14 cellular contexts compared by ENCODE assay signal in the genomic region with DNA sequence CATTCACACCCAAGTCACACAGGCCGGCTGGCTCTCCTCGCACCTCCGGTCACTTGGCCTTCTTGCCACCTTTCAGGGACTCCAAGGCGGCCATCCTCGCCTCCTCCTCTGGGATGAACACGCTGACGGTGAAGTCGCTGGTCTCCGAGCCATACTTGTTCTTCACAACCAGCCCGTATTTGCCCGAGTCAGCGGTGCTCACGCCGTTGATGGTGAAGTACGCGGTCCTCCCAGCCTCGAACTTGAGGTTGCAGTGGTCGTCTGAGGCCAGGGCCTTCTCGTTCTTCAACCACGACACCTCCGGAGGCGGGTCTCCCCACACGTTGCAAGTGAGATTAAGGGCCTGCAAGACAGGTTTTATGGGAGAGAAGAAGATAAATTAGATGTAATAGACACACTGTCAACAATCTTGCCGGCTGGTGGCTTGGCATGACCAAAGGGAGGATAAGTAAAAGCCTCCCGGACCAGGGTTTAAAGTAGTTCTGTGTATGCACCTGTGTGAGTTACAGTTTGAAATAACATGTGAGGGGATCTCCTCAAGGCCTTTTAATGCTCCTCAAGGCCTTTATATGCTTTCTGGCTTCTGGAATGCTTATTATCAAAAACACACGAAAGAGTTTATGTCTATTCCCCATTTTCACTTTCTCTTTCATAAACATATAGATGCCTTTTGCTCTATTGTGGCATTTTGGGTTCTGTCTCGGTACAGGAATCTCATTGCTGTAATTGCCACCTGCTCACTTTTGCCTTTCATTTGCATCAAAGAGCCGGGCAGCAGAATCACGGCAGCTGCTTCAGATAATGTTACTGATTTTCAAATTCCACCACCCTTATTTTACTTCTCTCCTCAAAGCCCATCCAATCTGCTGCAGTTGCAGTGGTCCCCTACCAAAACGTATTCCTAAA. TPM values are rescaled to one million over a fixed set of nuclear protein-coding genes. Genes with fewer than 3 reads are reported as not detected.
DNase-seq lines count a peak whose midpoint lies in the region; ATAC-seq lines count a peak whose summit lies in the region.
"Had no signal": no experiment of that assay in that cellular context is flagged by ENCODE, and none has a peak within 500 bp of the region (broad histone marks: within the 10 kb centered on the region; RNA-seq: fewer than 3 reads in every experiment).

No MANE protein-coding gene starts in this region.

- peaks cover 17% of the 10 kb centered on the region for H3K4me1 ChIP-seq in effector memory CD4-positive, alpha-beta T cell (ENCODE audit: control insufficient read depth, insufficient read depth, low read length, poor library complexity, severe bottlenecking)
- peaks cover 0 to 4% of the 10 kb centered on the region in 2 donors for H3K4me1 ChIP-seq in neuronal stem cell (ENCODE audit: control insufficient read depth in 2 of 2, insufficient read depth in 1 of 2, low read depth in 1 of 2, low read length in 2 of 2)

- peak overlapping the region; percentile 7 for H3K18ac ChIP-seq in neuronal stem cell (ENCODE audit: low read length)

- no CpG with 5 or more reads among the region's 30 CpGs for WGBS in neuronal stem cell (ENCODE audit: extremely low coverage in 2 of 2, insufficient read length in 2 of 2, insufficient replicate concordance in 1 of 2), 2 donors

- no peak overlapping the region for H3K14ac ChIP-seq in neuronal stem cell (ENCODE audit: low read length)

- peak overlapping the region; percentile 6 for H3K27ac ChIP-seq in effector memory CD4-positive, alpha-beta T cell (ENCODE audit: insufficient read depth, low read length, poor library complexity, severe bottlenecking)
- H3K27ac ChIP-seq in neuronal stem cell (replicated peaks; ENCODE audit: low read length): no peak overlapping the region
- H3K27ac ChIP-seq: tibial artery had no signal

- no peak overlapping the region for H3K23ac ChIP-seq in neuronal stem cell (ENCODE audit: low read depth, low read length, poor library complexity)

- no peak for ATAC-seq in GM21619 (IDR thresholded peaks at IDR 0.05; ENCODE audit: unreplicated experiment)
- ATAC-seq: esophagus mucosa had no signal

- H3K4me3 ChIP-seq in effector memory CD4-positive, alpha-beta T cell (ENCODE audit: insufficient read depth, low read depth, low read length, poor library complexity, severe bottlenecking): peak overlapping the region; percentile 13
- no peak overlapping the region for H3K4me3 ChIP-seq in neuronal stem cell (ENCODE audit: low read length in 2 of 2)
- H3K4me3 ChIP-seq: lung, tibial artery had no signal

- peak; percentile 36 for DNase-seq in activated CD4-positive, alpha-beta T cell treated with anti-CD3 and anti-CD28 coated beads, Interleukin-2, amount 10 ng/mL, durations not matched to agents 7 days and 5 days
- DNase-seq in activated CD4-positive, alpha-beta T cell treated with anti-CD3 and anti-CD28 coated beads for 48 hours: no peak
- DNase-seq in RPMI8226: peak; percentile 26
- no peak for DNase-seq in effector memory CD4-positive, alpha-beta T cell
- no peak for DNase-seq in neuronal stem cell (ENCODE audit: low spot score)
- DNase-seq in NCI-H2081 treated with DMSO at 0.1 percent for 48 hours (lab: John Stamatoyannopoulos, UW): no peak
- DNase-seq in NK-92 treated with Interleukin-12 subunit alpha and Interleukin-12 subunit beta, amount 100 ng/mL, for 24 hours (lab: John Stamatoyannopoulos, UW): no peak
- DNase-seq: cerebellar nuclear complex, NCI-H187, SK-N-SH, tibial artery had no signal

- H3K36me3 Mint-ChIP-seq in activated CD4-positive, alpha-beta T cell treated with anti-CD3 and anti-CD28 coated beads, Interleukin-2, amount 10 ng/mL, durations not matched to agents 7 days and 5 days (ENCODE audit: low read depth): no peaks in the 10 kb centered on the region

- H4K8ac ChIP-seq in neuronal stem cell (ENCODE audit: low read depth, low read length): no peak overlapping the region

- H3K4me1 Mint-ChIP-seq in activated CD4-positive, alpha-beta T cell treated with anti-CD3 and anti-CD28 coated beads, Interleukin-2, amount 10 ng/mL, durations not matched to agents 7 days and 5 days: peaks cover 56% of the 10 kb centered on the region

- H3K27me3 ChIP-seq in effector memory CD4-positive, alpha-beta T cell (replicated peaks; ENCODE audit: control insufficient read depth, insufficient read depth, low read length, poor library complexity, severe bottlenecking): no peaks in the 10 kb centered on the region
- no peaks in the 10 kb centered on the region for H3K27me3 ChIP-seq in neuronal stem cell (ENCODE audit: control insufficient read depth in 3 of 3, insufficient read depth in 3 of 3, low read depth in 1 of 3, low read length in 3 of 3)
- H3K27me3 ChIP-seq: tibial artery had no signal

- H3K36me3 ChIP-seq in effector memory CD4-positive, alpha-beta T cell (ENCODE audit: control insufficient read depth, insufficient read depth, low read length): no peaks in the 10 kb centered on the region
- H3K36me3 ChIP-seq in neuronal stem cell (replicated peaks in 1 of 2; ENCODE audit: control insufficient read depth in 2 of 2, insufficient read depth in 2 of 2, low read length in 2 of 2): no peaks in the 10 kb centered on the region

- CTCF ChIA-PET in activated CD4-positive, alpha-beta T cell treated with anti-CD3 and anti-CD28 coated beads, Interleukin-2, amount 10 ng/mL, durations not matched to agents 7 days and 5 days (lab: Charles Lee): interaction anchor here (1.0 to 1.3 kb wide), 2 partner anchors 12 to 22 kb away, joined by 3 to 4 read pairs; no protein-coding TSS in a partner anchor

- H3K4me3 Mint-ChIP-seq in activated CD4-positive, alpha-beta T cell treated with anti-CD3 and anti-CD28 coated beads, Interleukin-2, amount 10 ng/mL, durations not matched to agents 7 days and 5 days: peak overlapping the region; percentile 60

- H4K91ac ChIP-seq in neuronal stem cell (ENCODE audit: low read depth, low read length, poor library complexity): no peak overlapping the region

- H2BK15ac ChIP-seq in neuronal stem cell (ENCODE audit: low read length): no peak overlapping the region

- H2BK12ac ChIP-seq in neuronal stem cell (ENCODE audit: low read length): no peak overlapping the region

- H3K4ac ChIP-seq in neuronal stem cell (ENCODE audit: low read length): no peak overlapping the region

- no peak overlapping the region for H2BK120ac ChIP-seq in neuronal stem cell (ENCODE audit: low read depth, low read length)

- peak overlapping the region; percentile 93 for H3K27ac Mint-ChIP-seq in activated CD4-positive, alpha-beta T cell treated with anti-CD3 and anti-CD28 coated beads, Interleukin-2, amount 10 ng/mL, durations not matched to agents 7 days and 5 days

- no peaks in the 10 kb centered on the region for H3K27me3 Mint-ChIP-seq in activated CD4-positive, alpha-beta T cell treated with anti-CD3 and anti-CD28 coated beads, Interleukin-2, amount 10 ng/mL, durations not matched to agents 7 days and 5 days

- H3K9ac ChIP-seq in neuronal stem cell (ENCODE audit: low read depth, low read length, poor library complexity): no peak overlapping the region
- H3K9ac ChIP-seq: SK-N-SH had no signal

- no peaks in the 10 kb centered on the region for H3K9me3 ChIP-seq in effector memory CD4-positive, alpha-beta T cell (ENCODE audit: control insufficient read depth, low read length)
- H3K9me3 ChIP-seq in neuronal stem cell (replicated peaks in 1 of 2; ENCODE audit: control insufficient read depth in 2 of 2, insufficient read depth in 1 of 2, low read depth in 1 of 2, low read length in 2 of 2): no peaks in the 10 kb centered on the region
- H3K9me3 ChIP-seq: SK-N-SH, tibial artery had no signal

- H3K9me3 Mint-ChIP-seq in activated CD4-positive, alpha-beta T cell treated with anti-CD3 and anti-CD28 coated beads, Interleukin-2, amount 10 ng/mL, durations not matched to agents 7 days and 5 days: no peaks in the 10 kb centered on the region

- no peak overlapping the region for H3K4me2 ChIP-seq in neuronal stem cell (ENCODE audit: insufficient read depth, low read length, poor library complexity, severe bottlenecking)
- H3K4me2 ChIP-seq: SK-N-SH had no signal

- no peak overlapping the region for H2AFZ ChIP-seq in neuronal stem cell (ENCODE audit: low read length)

- H2BK5ac ChIP-seq in neuronal stem cell (ENCODE audit: low read length): no peak overlapping the region

- H3K79me1 ChIP-seq in neuronal stem cell (ENCODE audit: low read depth, low read length): no peaks in the 10 kb centered on the region

- POLR2A ChIA-PET in activated CD4-positive, alpha-beta T cell treated with anti-CD3 and anti-CD28 coated beads, Interleukin-2, amount 10 ng/mL, durations not matched to agents 7 days and 5 days (lab: Charles Lee): no interaction called here

- H2AK5ac ChIP-seq in neuronal stem cell (ENCODE audit: low read depth, low read length): no peak overlapping the region

RNA-seq across cellular contexts. Expression of a gene that starts 54.5 kb away (rescaled TPM):
- total RNA-seq in activated CD4-positive, alpha-beta T cell treated with anti-CD3 and anti-CD28 coated beads, Interleukin-2, amount 10 ng/mL, durations not matched to agents 7 days and 5 days: 100 to 1,000 TPM in 1 of 2 experiments, 10 to 100 TPM in 1; 99.6 to 106 TPM
- polyA plus RNA-seq in neuronal stem cell (2013, experiment 1 of 2): 15.7 TPM
- 15.9 TPM for polyA plus RNA-seq in neuronal stem cell (2013, experiment 2 of 2)

Comparison
In these comparisons a context has a peak if more than half of its experiments do, and no peak if none do; other contexts are left out.
1. DNase-seq: peak in activated CD4-positive, alpha-beta T cell treated with anti-CD3 and anti-CD28 coated beads, Interleukin-2, amount 10 ng/mL, durations not matched to agents 7 days and 5 days (single experiment) and RPMI8226 (single experiment); none in activated CD4-positive, alpha-beta T cell treated with anti-CD3 and anti-CD28 coated beads for 48 hours (single experiment), effector memory CD4-positive, alpha-beta T cell (0 of 3), neuronal stem cell (single experiment), NCI-H2081 treated with DMSO at 0.1 percent for 48 hours (single experiment) and NK-92 treated with Interleukin-12 subunit alpha and Interleukin-12 subunit beta, amount 100 ng/mL, for 24 hours (single experiment).